Comparison of ENCODE assay signal across 1 cellular context in genomic region chr19:4061683-4062575, GRCh38.
TF ChIP-seq lines count a peak whose summit lies in the region.

No MANE protein-coding gene starts in this region.

TF ChIP-seq in K562, 482 proteins besides CTCF, POLR2A, EP300 and RAD21 (continued from another document and continues in another):
- TF ChIP-seq ZNF77 (CRISPR knock-in tag; IDR thresholded peaks at IDR 0.05) (no peak), TCF15 (CRISPR knock-in tag; IDR thresholded peaks at IDR 0.05) (no peak), ZNF311 (CRISPR knock-in tag; IDR thresholded peaks at IDR 0.05) (no peak), TCF7L2 (IDR thresholded peaks at IDR 0.05; ENCODE audit: low read depth, low read length) (no peak), DMBX1 (CRISPR knock-in tag; IDR thresholded peaks at IDR 0.05; ENCODE audit: borderline replicate concordance) (no peak), RBM14 (IDR thresholded peaks at IDR 0.05; ENCODE audit: borderline replicate concordance, insufficient read depth, low read depth, low read length) (no peak), USF1 (CRISPR knock-in tag; IDR thresholded peaks at IDR 0.05) (no peak), RBM17 (IDR thresholded peaks at IDR 0.05; ENCODE audit: borderline replicate concordance, low read depth, low read length) (no peak), ZKSCAN8 (CRISPR knock-in tag; IDR thresholded peaks at IDR 0.05) (no peak), SIX5 (IDR thresholded peaks at IDR 0.05; ENCODE audit: borderline replicate concordance in 1 of 2, insufficient read depth in 1 of 2, low read depth in 1 of 2, low read length in 2 of 2) (no peak), CREB3L1 (IDR thresholded peaks at IDR 0.05; ENCODE audit: borderline replicate concordance, low read depth) (no peak), ZNF263 (CRISPR knock-in tag; IDR thresholded peaks at IDR 0.05; ENCODE audit: borderline replicate concordance) (no peak), ZFX (CRISPR knock-in tag; IDR thresholded peaks at IDR 0.05) (peak; percentile 24; the same call in 1 of the 2 replicates), KLF10 (CRISPR knock-in tag; IDR thresholded peaks at IDR 0.05) (no peak), MBD2 (IDR thresholded peaks at IDR 0.05; ENCODE audit: borderline replicate concordance, low read depth) (no peak), ZNF280B (CRISPR knock-in tag; IDR thresholded peaks at IDR 0.05) (no peak), MCM5 (IDR thresholded peaks at IDR 0.05; ENCODE audit: low read depth) (no peak), CTBP1 (IDR thresholded peaks at IDR 0.05; ENCODE audit: borderline replicate concordance) (no peak), EGR1 (conservative IDR thresholded peaks at IDR 0.05) (peak; percentile 36), XRCC3 (IDR thresholded peaks at IDR 0.05) (no peak), BDP1 (IDR thresholded peaks at IDR 0.05; ENCODE audit: insufficient read depth, insufficient read length) (no peak), NELFE (IDR thresholded peaks at IDR 0.05; ENCODE audit: insufficient read depth, insufficient read length) (no peak), ZNF655 (CRISPR knock-in tag; IDR thresholded peaks at IDR 0.05) (no peak), DEAF1 (CRISPR knock-in tag; IDR thresholded peaks at IDR 0.05) (no peak), ZBTB33 (CRISPR knock-in tag; IDR thresholded peaks at IDR 0.05) (peak; percentile 66), SREBF2 (CRISPR knock-in tag; IDR thresholded peaks at IDR 0.05) (no peak), NFIC (IDR thresholded peaks at IDR 0.05) (no peak), GATAD2B (IDR thresholded peaks at IDR 0.05; ENCODE audit: borderline replicate concordance) (no peak), THRA (IDR thresholded peaks at IDR 0.05) (no peak), KDM1A (IDR thresholded peaks at IDR 0.05) (peak in 1 of 2 experiments; percentile 62; a peak in 2 of 4 replicates), ZNF174 (CRISPR knock-in tag; IDR thresholded peaks at IDR 0.05) (no peak), STAG1 (CRISPR knock-in tag; IDR thresholded peaks at IDR 0.05; ENCODE audit: borderline replicate concordance) (no peak), ETV1 (tag; conservative IDR thresholded peaks at IDR 0.05; ENCODE audit: low read depth) (no peak), HEY1 (CRISPR knock-in tag; IDR thresholded peaks at IDR 0.05; ENCODE audit: borderline replicate concordance) (no peak), THRAP3 (IDR thresholded peaks at IDR 0.05; ENCODE audit: borderline replicate concordance) (no peak), E2F6 (IDR thresholded peaks at IDR 0.05; ENCODE audit: borderline replicate concordance in 1 of 2, extremely low read depth in 1 of 2, insufficient read depth in 1 of 2, insufficient read length in 1 of 2, low read depth in 1 of 2, low read length in 1 of 2, poor library complexity in 1 of 2, severe bottlenecking in 1 of 2) (no peak), ARID1B (IDR thresholded peaks at IDR 0.05) (no peak), BCOR (IDR thresholded peaks at IDR 0.05) (peak; percentile 81), RBM22 (IDR thresholded peaks at IDR 0.05; ENCODE audit: low read depth, low read length, poor library complexity, severe bottlenecking) (no peak), MAFK (IDR thresholded peaks at IDR 0.05; ENCODE audit: low read length) (no peak), MEF2A (IDR thresholded peaks at IDR 0.05; ENCODE audit: control insufficient read depth, low read depth, low read length) (no peak), ZFP30 (CRISPR knock-in tag; IDR thresholded peaks at IDR 0.05; ENCODE audit: borderline replicate concordance) (no peak), ZNF57 (CRISPR knock-in tag; IDR thresholded peaks at IDR 0.05) (no peak), TEAD1 (CRISPR knock-in tag; IDR thresholded peaks at IDR 0.05) (no peak), NFIX (CRISPR knock-in tag; IDR thresholded peaks at IDR 0.05; ENCODE audit: low read depth) (no peak), NCOA6 (IDR thresholded peaks at IDR 0.05) (no peak), ADNP (tag; IDR thresholded peaks at IDR 0.05) (no peak), ZNF140 (CRISPR knock-in tag; IDR thresholded peaks at IDR 0.05) (no peak), RBM25 (IDR thresholded peaks at IDR 0.05; ENCODE audit: low read depth, low read length, severe bottlenecking) (peak; percentile 51), CGGBP1 (CRISPR knock-in tag; IDR thresholded peaks at IDR 0.05) (no peak), ZNF644 (tag; IDR thresholded peaks at IDR 0.05; ENCODE audit: low read depth) (no peak), TFAP4 (CRISPR knock-in tag; IDR thresholded peaks at IDR 0.05; ENCODE audit: borderline replicate concordance) (peak; percentile 35; the same call in 1 of the 2 replicates), ZNF584 (CRISPR knock-in tag; IDR thresholded peaks at IDR 0.05; ENCODE audit: low read depth) (no peak), ZBTB9 (CRISPR knock-in tag; IDR thresholded peaks at IDR 0.05) (no peak), ARID2 (IDR thresholded peaks at IDR 0.05) (no peak), PREB (CRISPR knock-in tag; IDR thresholded peaks at IDR 0.05) (no peak)
